ENCODE assay signal across 28 cellular contexts in the genomic region with DNA sequence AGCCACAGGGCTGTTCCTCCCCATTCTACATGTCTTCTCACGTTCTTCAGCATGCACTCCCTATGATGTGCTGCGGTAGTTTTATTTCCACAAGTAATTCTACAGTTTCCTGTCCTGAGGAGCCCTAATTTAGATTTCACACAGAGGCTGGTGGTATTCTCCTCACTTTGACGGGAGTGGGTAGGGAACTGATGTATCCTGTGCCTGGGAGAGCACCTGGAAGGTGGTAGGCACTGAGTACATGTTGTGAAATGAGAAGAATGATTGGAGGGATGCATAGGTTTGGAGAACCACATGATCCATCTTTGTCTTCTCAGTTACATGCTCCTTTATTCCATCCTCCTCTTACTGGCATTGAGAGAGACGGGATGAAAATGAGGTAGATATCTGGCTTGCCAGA.
"Had no signal": no experiment of that assay in that cellular context is flagged by ENCODE, and none has a peak within 500 bp of the region (broad histone marks: within the 10 kb centered on the region; RNA-seq: fewer than 3 reads in every experiment).

No MANE protein-coding gene starts in this region.

- H3K27me3 Mint-ChIP-seq: stimulated activated memory B cell treated with anti-CD40 and anti-IgM and Interleukin-4, amounts not matched to agents 10 μg/mL and 1 μg/mL and 100 μg/mL, for 72 hours; stimulated activated naive B cell treated with anti-CD40 and anti-IgM and Interleukin-4, amounts not matched to agents 10 μg/mL and 1 μg/mL and 100 μg/mL, for 72 hours; stimulated activated naive CD8-positive, alpha-beta T cell treated with anti-CD3 and anti-CD28 coated beads, Interleukin-15, amount 100 ng/mL, for 72 hours; stimulated activated naive CD8-positive, alpha-beta T cell treated with anti-CD3 and anti-CD28 coated beads, Interleukin-15, Interleukin-2, amounts not matched to agents 100 ng/mL and 50 ng/mL, for 24 hours; type B pancreatic cell had no signal

- H3K27me3 ChIP-seq: stomach, suprapubic skin, testis, thyroid gland, tibial artery, tibial nerve, transverse colon, upper lobe of left lung, upper lobe of right lung, uterus, vagina had no signal

- H3K9me3 Mint-ChIP-seq: stimulated activated effector memory CD8-positive, alpha-beta T cell treated with anti-CD3 and anti-CD28 coated beads, Interleukin-12 subunit alpha, Interleukin-12 subunit beta, amount 100 ng/mL, for 72 hours; stimulated activated memory B cell treated with anti-CD40 and anti-IgM and Interleukin-4, amounts not matched to agents 10 μg/mL and 1 μg/mL and 100 μg/mL, for 72 hours; stimulated activated naive B cell treated with anti-CD40 and anti-IgM and Interleukin-4, amounts not matched to agents 10 μg/mL and 1 μg/mL and 100 μg/mL, for 72 hours; stimulated activated naive CD8-positive, alpha-beta T cell treated with anti-CD3 and anti-CD28 coated beads, Interleukin-15, amount 100 ng/mL, for 72 hours; stimulated activated naive CD8-positive, alpha-beta T cell treated with anti-CD3 and anti-CD28 coated beads, Interleukin-15, Interleukin-2, amounts not matched to agents 100 ng/mL and 50 ng/mL, for 24 hours had no signal

- H3K4me3 ChIP-seq: stomach, suprapubic skin, testis, thoracic aorta, thyroid gland, tibial artery, tibial nerve, transverse colon, upper lobe of left lung, upper lobe of right lung, uterus, vagina had no signal

- H3K36me3 Mint-ChIP-seq: stimulated activated effector memory CD8-positive, alpha-beta T cell treated with anti-CD3 and anti-CD28 coated beads, Interleukin-12 subunit alpha, Interleukin-12 subunit beta, amount 100 ng/mL, for 72 hours; stimulated activated memory B cell treated with anti-CD40 and anti-IgM and Interleukin-4, amounts not matched to agents 10 μg/mL and 1 μg/mL and 100 μg/mL, for 72 hours; stimulated activated naive B cell treated with anti-CD40 and anti-IgM and Interleukin-4, amounts not matched to agents 10 μg/mL and 1 μg/mL and 100 μg/mL, for 72 hours; type B pancreatic cell had no signal

- H3K27ac Mint-ChIP-seq: stimulated activated memory B cell treated with anti-CD40 and anti-IgM and Interleukin-4, amounts not matched to agents 10 μg/mL and 1 μg/mL and 100 μg/mL, for 72 hours; stimulated activated naive B cell treated with anti-CD40 and anti-IgM and Interleukin-4, amounts not matched to agents 10 μg/mL and 1 μg/mL and 100 μg/mL, for 72 hours; stimulated activated naive CD8-positive, alpha-beta T cell treated with anti-CD3 and anti-CD28 coated beads, Interleukin-15, Interleukin-2, amounts not matched to agents 100 ng/mL and 50 ng/mL, for 24 hours; type B pancreatic cell had no signal

- H3K36me3 ChIP-seq: stomach, suprapubic skin, thoracic aorta, thyroid gland, tibial artery, tibial nerve, transverse colon, upper lobe of left lung, upper lobe of right lung, uterus, vagina had no signal

- H3K4me1 Mint-ChIP-seq: stimulated activated effector memory CD8-positive, alpha-beta T cell treated with anti-CD3 and anti-CD28 coated beads, Interleukin-12 subunit alpha, Interleukin-12 subunit beta, amount 100 ng/mL, for 72 hours; stimulated activated memory B cell treated with anti-CD40 and anti-IgM and Interleukin-4, amounts not matched to agents 10 μg/mL and 1 μg/mL and 100 μg/mL, for 72 hours; stimulated activated naive B cell treated with anti-CD40 and anti-IgM and Interleukin-4, amounts not matched to agents 10 μg/mL and 1 μg/mL and 100 μg/mL, for 72 hours; stimulated activated naive CD8-positive, alpha-beta T cell treated with anti-CD3 and anti-CD28 coated beads, Interleukin-15, amount 100 ng/mL, for 72 hours had no signal

- DNase-seq: stimulated activated CD4-positive, alpha-beta T cell treated with anti-CD3 and anti-CD28 coated beads, Interleukin-2, amount 100 ng/mL, for 48 hours; stimulated activated CD4-positive, alpha-beta T cell treated with anti-CD3 and anti-CD28 coated beads, Interleukin-4, amount 100 ng/mL, for 1 hour; stimulated activated CD4-positive, alpha-beta T cell treated with anti-CD3 and anti-CD28 coated beads, Interleukin-4, amount 100 ng/mL, for 24 hours; stimulated activated CD4-positive, alpha-beta T cell treated with anti-CD3 and anti-CD28 coated beads, Interleukin-4, amount 100 ng/mL, for 4 hours; stimulated activated CD8-positive, alpha-beta memory T cell treated with anti-CD3 and anti-CD28 coated beads, Interleukin-4, amount 100 ng/mL, for 48 hours; stimulated activated naive B cell treated with anti-CD40 and anti-IgM and Interleukin-4, amounts not matched to agents 10 μg/mL and 1 μg/mL and 100 μg/mL, for 72 hours; stimulated activated naive CD4-positive, alpha-beta T cell; stimulated activated naive CD4-positive, alpha-beta T cell treated with Interleukin-2 at 50 U/mL for 16 hours; stimulated activated naive CD8-positive, alpha-beta T cell treated with anti-CD3 and anti-CD28 coated beads, Interleukin-15, amount 100 ng/mL, for 72 hours; stimulated activated naive CD8-positive, alpha-beta T cell treated with anti-CD3 and anti-CD28 coated beads, Interleukin-15, Interleukin-2, amounts not matched to agents 100 U/mL and 50 U/mL, for 24 hours; stomach; substantia nigra; testis; thyroid gland; tibial artery; transverse colon; trophoblast cell; upper lobe of left lung; upper lobe of right lung; uterus had no signal

- H3K9me3 ChIP-seq: stomach, suprapubic skin, testis, thoracic aorta, thyroid gland, tibial artery, tibial nerve, transverse colon, upper lobe of left lung, upper lobe of right lung, uterus, vagina had no signal

- H3K27ac ChIP-seq: stomach, suprapubic skin, testis, thoracic aorta, thyroid gland, tibial artery, tibial nerve, transverse colon, upper lobe of left lung, upper lobe of right lung, uterus, vagina had no signal

- H3K4me3 Mint-ChIP-seq: stimulated activated effector memory CD8-positive, alpha-beta T cell treated with anti-CD3 and anti-CD28 coated beads, Interleukin-12 subunit alpha, Interleukin-12 subunit beta, amount 100 ng/mL, for 72 hours; stimulated activated memory B cell treated with anti-CD40 and anti-IgM and Interleukin-4, amounts not matched to agents 10 μg/mL and 1 μg/mL and 100 μg/mL, for 72 hours; stimulated activated naive B cell treated with anti-CD40 and anti-IgM and Interleukin-4, amounts not matched to agents 10 μg/mL and 1 μg/mL and 100 μg/mL, for 72 hours; stimulated activated naive CD8-positive, alpha-beta T cell treated with anti-CD3 and anti-CD28 coated beads, Interleukin-15, amount 100 ng/mL, for 72 hours; stimulated activated naive CD8-positive, alpha-beta T cell treated with anti-CD3 and anti-CD28 coated beads, Interleukin-15, Interleukin-2, amounts not matched to agents 100 ng/mL and 50 ng/mL, for 24 hours; type B pancreatic cell had no signal

- ATAC-seq: stimulated activated effector memory CD8-positive, alpha-beta T cell treated with anti-CD3 and anti-CD28 coated beads, Interleukin-12 subunit alpha, Interleukin-12 subunit beta, amount 100 ng/mL, for 72 hours; stimulated activated memory B cell treated with anti-CD40 and anti-IgM and Interleukin-4, amounts not matched to agents 10 μg/mL and 1 μg/mL and 100 μg/mL, for 72 hours; stimulated activated naive B cell treated with anti-CD40 and anti-IgM and Interleukin-4, amounts not matched to agents 10 μg/mL and 1 μg/mL and 100 μg/mL, for 72 hours; stimulated activated naive CD8-positive, alpha-beta T cell treated with anti-CD3 and anti-CD28 coated beads, Interleukin-15, Interleukin-2, amounts not matched to agents 100 U/mL and 50 U/mL, for 24 hours; upper lobe of right lung had no signal
